11 cellular contexts compared by ENCODE assay signal in genomic region chr12:116922194-116922897, GRCh38. TPM values are rescaled to one million over a fixed set of nuclear protein-coding genes. Genes with fewer than 3 reads are reported as not detected.
DNase-seq lines count a peak whose midpoint lies in the region; ATAC-seq and TF ChIP-seq lines count a peak whose summit lies in the region.
"Had no signal": no experiment of that assay in that cellular context is flagged by ENCODE, and none has a peak within 500 bp of the region (broad histone marks: within the 10 kb centered on the region; RNA-seq: fewer than 3 reads in every experiment).

No MANE protein-coding gene starts in this region.

- H3K9ac ChIP-seq in BLaER1 = no peak overlapping the region

- H3K27me3 ChIP-seq in BLaER1 = no peaks in the 10 kb centered on the region
- H3K27me3 ChIP-seq in gastroesophageal sphincter = no peaks in the 10 kb centered on the region
- H3K27me3 ChIP-seq in tibial nerve = no peaks in the 10 kb centered on the region

- TF ChIP-seq EP300 in gastroesophageal sphincter (IDR thresholded peaks at IDR 0.05) (no peak), tibial nerve (IDR thresholded peaks at IDR 0.05) (no peak)

- peak overlapping the region; percentile 77; the same call in 1 of the 2 replicates for H3K4me2 ChIP-seq in BLaER1

- no peaks in the 10 kb centered on the region for H3K9me3 Mint-ChIP-seq in T-cell

- DNase-seq in T-cell (no peak), NCI-H524 (lab: John Stamatoyannopoulos, UW) (no peak), NCI-H187 (lab: John Stamatoyannopoulos, UW) (no peak), tibial nerve (ENCODE audit: low spot score in 2 of 2) (no peak)
- DNase-seq: mesendoderm; stimulated activated CD4-positive, alpha-beta T cell treated with anti-CD3 and anti-CD28 coated beads, Interleukin-4, amount 100 ng/mL, for 4 hours had no signal

- H3K36me3 Mint-ChIP-seq in T-cell = peaks cover 7% of the 10 kb centered on the region

- no peaks in the 10 kb centered on the region for H3K27me3 Mint-ChIP-seq in T-cell

- peaks cover 89% of the 10 kb centered on the region for H3K4me1 ChIP-seq in BLaER1
- peaks cover 4 to 26% (median 10%) of the 10 kb centered on the region in 3 donors for H3K4me1 ChIP-seq in gastroesophageal sphincter
- H3K4me1 ChIP-seq in tibial nerve = peaks cover 0 to 58% (median 9%) of the 10 kb centered on the region in 4 donors

- peaks cover 87 to 88% (median 87%) of the 10 kb centered on the region in 3 donors for H3K4me1 Mint-ChIP-seq in T-cell

- H3K9me3 ChIP-seq in BLaER1 (no peaks in the 10 kb centered on the region), gastroesophageal sphincter (no peaks in the 10 kb centered on the region), tibial nerve (no peaks in the 10 kb centered on the region)

- peak overlapping the region; percentile 83 to 87 for H3K27ac Mint-ChIP-seq in T-cell

- H3K4me3 ChIP-seq in BLaER1 = no peak overlapping the region
- H3K4me3 ChIP-seq in gastroesophageal sphincter = no peak overlapping the region
- no peak overlapping the region for H3K4me3 ChIP-seq in tibial nerve

- H3K36me3 ChIP-seq in BLaER1 = peaks cover 23% of the 10 kb centered on the region; the same call in 1 of the 2 replicates
- H3K36me3 ChIP-seq in gastroesophageal sphincter = peaks cover 0 to 7% of the 10 kb centered on the region in 2 donors
- H3K36me3 ChIP-seq in tibial nerve = no peaks in the 10 kb centered on the region

- H3K27ac ChIP-seq in BLaER1 = no peak overlapping the region
- H3K27ac ChIP-seq in gastroesophageal sphincter = no peak overlapping the region
- no peak overlapping the region for H3K27ac ChIP-seq in tibial nerve

- peak overlapping the region; percentile 1 to 59 (median 8) for H3K4me3 Mint-ChIP-seq in T-cell

- peak; percentile 46 for ATAC-seq in GM19043 (IDR thresholded peaks at IDR 0.05; ENCODE audit: low read depth, unreplicated experiment)
- peak; percentile 68 for ATAC-seq in HG02973 (IDR thresholded peaks at IDR 0.05; ENCODE audit: unreplicated experiment)
- peak in 2 of 4 experiments; percentile 20 to 29 for ATAC-seq in T-cell (replicated peaks in 1 of 4)
- no peak for ATAC-seq in gastroesophageal sphincter

- TF ChIP-seq CTCF in gastroesophageal sphincter (IDR thresholded peaks at IDR 0.05) (no peak), tibial nerve (IDR thresholded peaks at IDR 0.05) (no peak)

- CTCF ChIA-PET in T-cell (lab: Charles Lee) = interaction anchor here in 1 of 2 donors (0.6 kb wide), 1 partner anchor 103 kb away, joined by 3 read pairs; no protein-coding TSS in a partner anchor

- peaks cover 92% of the 10 kb centered on the region for H4K20me1 ChIP-seq in BLaER1

- POLR2A ChIA-PET in T-cell (lab: Charles Lee) = no interaction called here

- 80 to 100% methylated on average over 1 to 2 of the region's 2 CpGs for WGBS in gastroesophageal sphincter (ENCODE audit: low coverage in 1 of 2), 2 donors
- WGBS in tibial nerve, 2 donors = 68 to 71% methylated on average over 2 of the region's 2 CpGs

- TF ChIP-seq POLR2A in gastroesophageal sphincter (IDR thresholded peaks at IDR 0.05) (no peak), tibial nerve (IDR thresholded peaks at IDR 0.05) (no peak)

RNA-seq across cellular contexts. Expression of gene FBXW8, which starts 11.6 kb away (rescaled TPM):
- total RNA-seq in T-cell (10 to 100 TPM; 10.7 to 17.9 (median 13.0) TPM), gastroesophageal sphincter (10 to 100 TPM; 10.1 to 17.9 (median 13.7) TPM), tibial nerve (10 to 100 TPM; 26.7 to 38.4 (median 29.0) TPM)

RNA-seq across cellular contexts. Expression of gene HRK, which starts 41.1 kb away (rescaled TPM):
- total RNA-seq in T-cell (under 1 TPM in 4 of 5 donors, not detected in 1; 0.05 to 0.41 (median 0.19) TPM), gastroesophageal sphincter (under 1 TPM in 3 of 4 donors, not detected in 1; under 0.01 to 0.45 (median 0.08) TPM), tibial nerve (under 1 TPM in 2 of 4 donors, not detected in 2; under 0.01 to 0.21 TPM)
- total RNA-seq: activated CD8-positive, alpha-beta memory T cell treated with anti-CD3 and anti-CD28 coated beads for 36 hours had no signal
